Comparison of ENCODE assay signal across 13 cellular contexts in genomic region chr11:106459135-106459534, GRCh38.
DNase-seq lines count a peak whose midpoint lies in the region; ATAC-seq and TF ChIP-seq lines count a peak whose summit lies in the region.
"Had no signal": no experiment of that assay in that cellular context is flagged by ENCODE, and none has a peak within 500 bp of the region (broad histone marks: within the 10 kb centered on the region; RNA-seq: fewer than 3 reads in every experiment).

No MANE protein-coding gene starts in this region.

- CTCF ChIA-PET in PC-3 (lab: Charles Lee) = no interaction called here

- DNase-seq in COLO829 (ENCODE audit: low spot score) = peak; percentile 15
- no peak for DNase-seq in PC-3
- peak; percentile 74 for DNase-seq in foreskin melanocyte
- DNase-seq in uterus = no peak
- DNase-seq in DMS53 (lab: John Stamatoyannopoulos, UW) = no peak
- no peak for DNase-seq in SKM-1 (lab: John Stamatoyannopoulos, UW; ENCODE audit: unreplicated experiment)
- DNase-seq in activated CD8-positive, alpha-beta memory T cell treated with anti-CD3 and anti-CD28 coated beads for 24 hours = no peak
- DNase-seq: 8988T; CD4-positive, CD25-positive, alpha-beta regulatory T cell; DMS79 treated with DMSO at 0.1 percent for 48 hours; EL had no signal

- H4K20me1 ChIP-seq in PC-3 (ENCODE audit: low read length) = no peaks in the 10 kb centered on the region
- H4K20me1 ChIP-seq: BLaER1 treated with 17β-estradiol and CSF1 and Interleukin-3, amounts not matched to agents 10 nM and 100 nM had no signal

- H3F3A ChIP-seq in PC-3 (ENCODE audit: low read length, unreplicated experiment) = peaks cover 7% of the 10 kb centered on the region

- intact Hi-C loops in PC-3 (cut with micrococcal nuclease) = no loop called here
- intact Hi-C loops in uterus (cut with DNase I; ENCODE audit: low total_unique reads) = no loop called here

- no peak for TF ChIP-seq POLR2A in uterus (IDR thresholded peaks at IDR 0.05)

- no peaks in the 10 kb centered on the region for H3K27me3 ChIP-seq in PC-3 (ENCODE audit: low read length)
- no peaks in the 10 kb centered on the region for H3K27me3 ChIP-seq in uterus
- H3K27me3 ChIP-seq: BLaER1 treated with 17β-estradiol and CSF1 and Interleukin-3, amounts not matched to agents 10 nM and 100 nM had no signal

- H3K4me2 ChIP-seq in PC-3 (ENCODE audit: low read length) = no peak overlapping the region

- H3K9me3 ChIP-seq in PC-3 (ENCODE audit: low read length) (no peaks in the 10 kb centered on the region), uterus (no peaks in the 10 kb centered on the region)
- H3K9me3 ChIP-seq: BLaER1 treated with 17β-estradiol and CSF1 and Interleukin-3, amounts not matched to agents 10 nM and 100 nM; HAP-1 had no signal

- no peak for TF ChIP-seq CTCF in PC-3 (conservative IDR thresholded peaks at IDR 0.05; ENCODE audit: low read depth, low read length)
- TF ChIP-seq CTCF in uterus (IDR thresholded peaks at IDR 0.05) = no peak

- no TSS peak for BruUV-seq in PC-3 (replicated peaks; lab: Mats Ljungman, UMichigan)

- no peaks in the 10 kb centered on the region for H3K36me3 ChIP-seq in PC-3 (ENCODE audit: low read depth, low read length)
- H3K36me3 ChIP-seq in uterus = no peaks in the 10 kb centered on the region
- H3K36me3 ChIP-seq: BLaER1 treated with 17β-estradiol and CSF1 and Interleukin-3, amounts not matched to agents 10 nM and 100 nM; HAP-1 had no signal

- no peak overlapping the region for H3K9ac ChIP-seq in PC-3 (ENCODE audit: low read length)
- H3K9ac ChIP-seq: BLaER1 treated with 17β-estradiol and CSF1 and Interleukin-3, amounts not matched to agents 10 nM and 100 nM had no signal

- H3K4me3 ChIP-seq in PC-3 (ENCODE audit: low read length) (no peak overlapping the region), uterus (no peak overlapping the region)
- H3K4me3 ChIP-seq: BLaER1 treated with 17β-estradiol and CSF1 and Interleukin-3, amounts not matched to agents 10 nM and 100 nM; HAP-1 had no signal

- POLR2A ChIA-PET in PC-3 (lab: Charles Lee; ENCODE audit: unreplicated experiment) = interaction anchor here (0.6 kb wide), 1 partner anchor 127 kb away, joined by 3 read pairs; no protein-coding TSS in a partner anchor

- peaks cover 53% of the 10 kb centered on the region for H3K4me1 ChIP-seq in PC-3 (ENCODE audit: insufficient read depth, low read length)
- peaks cover 6 to 8% of the 10 kb centered on the region in 2 donors for H3K4me1 ChIP-seq in uterus
- H3K4me1 ChIP-seq: HAP-1 had no signal

- no peak for ATAC-seq in PC-3

- H3K9me2 ChIP-seq in PC-3 (replicated peaks; ENCODE audit: low read length) = no peaks in the 10 kb centered on the region

- no peaks in the 10 kb centered on the region for H3K79me2 ChIP-seq in PC-3 (ENCODE audit: low read length)

- H2AFZ ChIP-seq in PC-3 (ENCODE audit: low read length) = no peak overlapping the region

- peak overlapping the region; percentile 90 for H3K27ac ChIP-seq in PC-3 (ENCODE audit: low read length)
- peak overlapping the region; percentile 14 to 75 for H3K27ac ChIP-seq in uterus
- H3K27ac ChIP-seq: BLaER1 treated with 17β-estradiol and CSF1 and Interleukin-3, amounts not matched to agents 10 nM and 100 nM had no signal

Comparison
In these comparisons a context has a peak if more than half of its experiments do, and no peak if none do; other contexts are left out.
1. DNase-seq: peak in COLO829 (single experiment) and foreskin melanocyte (single experiment); none in PC-3 (single experiment), uterus (0 of 2), DMS53 (single experiment), SKM-1 (single experiment) and activated CD8-positive, alpha-beta memory T cell treated with anti-CD3 and anti-CD28 coated beads for 24 hours (single experiment).